ENCODE assay signal across 30 cellular contexts in genomic region chr13:54912367-54912766, GRCh38.
DNase-seq lines count a peak whose midpoint lies in the region; ATAC-seq, FAIRE-seq and TF ChIP-seq lines count a peak whose summit lies in the region.
"Had no signal": no experiment of that assay in that cellular context is flagged by ENCODE, and none has a peak within 500 bp of the region (broad histone marks: within the 10 kb centered on the region; RNA-seq: fewer than 3 reads in every experiment).

No MANE protein-coding gene starts in this region.

- H3K27me3 ChIP-seq in HepG2 (ENCODE audit: control insufficient read depth in 1 of 2, insufficient read depth in 2 of 2, low read length in 2 of 2) (no peaks in the 10 kb centered on the region), right lobe of liver (no peaks in the 10 kb centered on the region), H1 (replicated peaks in 1 of 4; ENCODE audit: control insufficient read depth in 3 of 4, extremely low read depth in 1 of 4, insufficient read depth in 3 of 4, low read length in 3 of 4) (no peaks in the 10 kb centered on the region)
- H3K27me3 ChIP-seq: BE2C; BLaER1; BLaER1 treated with 17β-estradiol and CSF1 and Interleukin-3, amounts not matched to agents 10 nM and 100 nM had no signal

- H3K18ac ChIP-seq in H1 (ENCODE audit: extremely low read depth, low read length), result no peak overlapping the region

- H3K36me3 ChIP-seq in HepG2 (replicated peaks in 1 of 2; ENCODE audit: control insufficient read depth in 1 of 2, insufficient read depth in 2 of 2, low read length in 2 of 2), result no peaks in the 10 kb centered on the region
- H3K36me3 ChIP-seq in right lobe of liver, result no peaks in the 10 kb centered on the region
- no peaks in the 10 kb centered on the region for H3K36me3 ChIP-seq in H1 (ENCODE audit: control insufficient read depth in 2 of 4, insufficient read depth in 4 of 4, low read length in 3 of 4)
- H3K36me3 ChIP-seq: BE2C; BLaER1; BLaER1 treated with 17β-estradiol and CSF1 and Interleukin-3, amounts not matched to agents 10 nM and 100 nM had no signal

- no peak overlapping the region for H2BK12ac ChIP-seq in H1 (ENCODE audit: low read depth, low read length)

- no peak overlapping the region for H2BK120ac ChIP-seq in H1 (replicated peaks; ENCODE audit: low read depth, low read length)

- CTCF ChIA-PET in HepG2 (lab: Yijun Ruan, JAX; ENCODE audit: low intra/inter-chr PET ratio, low total read pairs) (no interaction called here), H1 (lab: Charles Lee; ENCODE audit: partially characterized antibody) (no interaction called here)

- intact Hi-C loops in HepG2 (cut with micrococcal nuclease; ENCODE audit: unreplicated experiment) (no loop called here), right lobe of liver (cut with DNase I) (no loop called here)

- no peak overlapping the region for H3K23ac ChIP-seq in H1 (ENCODE audit: insufficient read length)

- H3K9me3 ChIP-seq in HepG2 (ENCODE audit: low read length) (peaks cover 80% of the 10 kb centered on the region), right lobe of liver (no peaks in the 10 kb centered on the region), H1 (ENCODE audit: insufficient read depth in 2 of 2, low read depth in 1 of 2, low read length in 1 of 2) (no peaks in the 10 kb centered on the region)
- H3K9me3 ChIP-seq: A549, BE2C, BLaER1, Caco-2 had no signal

- TF ChIP-seq RAD21 in HepG2 (CRISPR knock-in tag; IDR thresholded peaks at IDR 0.05), result no peak
- no peak for TF ChIP-seq RAD21 in H1 (IDR thresholded peaks at IDR 0.05 in 1 of 2, conservative IDR thresholded peaks at IDR 0.05 in 1 of 2; ENCODE audit: low read depth in 2 of 2, low read length in 2 of 2)

- TF ChIP-seq EP300 in HepG2 (IDR thresholded peaks at IDR 0.05; ENCODE audit: low read depth in 2 of 2, low read length in 2 of 2) (no peak), HepG2 (CRISPR knock-in tag; IDR thresholded peaks at IDR 0.05; ENCODE audit: borderline replicate concordance) (no peak), H1 (IDR thresholded peaks at IDR 0.05; ENCODE audit: borderline replicate concordance in 1 of 2, low read depth in 2 of 2, low read length in 2 of 2) (no peak)

- H4K8ac ChIP-seq in H1 (ENCODE audit: extremely low read depth, insufficient read depth, low read length), result no peak overlapping the region

- TF ChIP-seq POLR2A in HepG2 (IDR thresholded peaks at IDR 0.05; ENCODE audit: insufficient read depth in 1 of 2, low read depth in 2 of 2, low read length in 2 of 2) (no peak), right lobe of liver (IDR thresholded peaks at IDR 0.05) (no peak), H1 (IDR thresholded peaks at IDR 0.05; ENCODE audit: control extremely low read depth in 1 of 2, low read depth in 2 of 2, low read length in 2 of 2) (no peak)

- no peak overlapping the region for H3K4ac ChIP-seq in H1 (replicated peaks; ENCODE audit: insufficient read length, low read depth, low read length)

- no peaks in the 10 kb centered on the region for H3K79me1 ChIP-seq in H1 (ENCODE audit: low read depth, low read length)

- no peak for ATAC-seq in HepG2
- ATAC-seq in right lobe of liver, result no peak
- ATAC-seq in activated CD4-positive, CD25-positive, alpha-beta regulatory T cell treated with anti-CD3 and anti-CD28 coated beads, Interleukin-2, amount 50 U/mL, for 24 hours, result no peak
- ATAC-seq: A549; CD8-positive, alpha-beta T cell had no signal

- no peak overlapping the region for H3K27ac ChIP-seq in HepG2 (ENCODE audit: extremely low read length, insufficient read depth, low read length)
- no peak overlapping the region for H3K27ac ChIP-seq in right lobe of liver
- H3K27ac ChIP-seq in H1 (ENCODE audit: low read depth, low read length), result no peak overlapping the region
- H3K27ac ChIP-seq: 22Rv1; A549; BLaER1; BLaER1 treated with 17β-estradiol and CSF1 and Interleukin-3, amounts not matched to agents 10 nM and 100 nM; C4-2B had no signal

- no peak overlapping the region for H3K56ac ChIP-seq in H1 (replicated peaks; ENCODE audit: insufficient read length, low read depth, low read length)

- no peaks in the 10 kb centered on the region for H3K4me1 ChIP-seq in HepG2 (ENCODE audit: insufficient read depth, low read length)
- H3K4me1 ChIP-seq in right lobe of liver, result no peaks in the 10 kb centered on the region
- no peaks in the 10 kb centered on the region for H3K4me1 ChIP-seq in H1 (replicated peaks in 1 of 4; ENCODE audit: control insufficient read depth in 3 of 4, insufficient read depth in 4 of 4, low read length in 3 of 4)
- H3K4me1 ChIP-seq: A549; BE2C; BLaER1; BLaER1 treated with 17β-estradiol and CSF1 and Interleukin-3, amounts not matched to agents 10 nM and 100 nM; Caco-2 had no signal

- FAIRE-seq in HepG2 (lab: Jason Lieb, UNC) (no peak), H1 (lab: Jason Lieb, UNC) (no peak)
- FAIRE-seq: A204.1, A549, D721Med had no signal

- no peak overlapping the region for H2BK5ac ChIP-seq in H1 (ENCODE audit: low read depth, low read length)

- no peaks in the 10 kb centered on the region for H4K20me1 ChIP-seq in HepG2 (ENCODE audit: insufficient read depth, low read length)
- H4K20me1 ChIP-seq in H1 (replicated peaks in 1 of 2; ENCODE audit: control insufficient read depth in 1 of 2, insufficient read depth in 2 of 2, low read length in 2 of 2), result no peaks in the 10 kb centered on the region
- H4K20me1 ChIP-seq: BLaER1; BLaER1 treated with 17β-estradiol and CSF1 and Interleukin-3, amounts not matched to agents 10 nM and 100 nM had no signal

- H2AFZ ChIP-seq in HepG2 (ENCODE audit: low read length), result no peak overlapping the region
- H2AFZ ChIP-seq in H1 (ENCODE audit: low read length), result no peak overlapping the region

- H2AK5ac ChIP-seq in H1 (ENCODE audit: low read depth, low read length), result no peak overlapping the region

- POLR2A ChIA-PET in HepG2 (lab: Yijun Ruan, JAX), result no interaction called here
- POLR2A ChIA-PET in H1 (lab: Charles Lee; ENCODE audit: partially characterized antibody), result no interaction called here

- H4K5ac ChIP-seq in H1 (ENCODE audit: insufficient read length, low read depth, low read length), result no peak overlapping the region

- no peak overlapping the region for H2BK15ac ChIP-seq in H1 (ENCODE audit: low read length)

- 19% methylated on average over 3 of the region's 3 CpGs for WGBS in HepG2 (ENCODE audit: low lambda C conversion rate)
- WGBS in right lobe of liver (ENCODE audit: insufficient coverage, low coverage, low lambda C conversion rate, missing lambda C conversion rate), result 32% methylated on average over 2 of the region's 3 CpGs
- WGBS in H1 (ENCODE audit: extremely low coverage in 1 of 2, insufficient coverage in 1 of 2, insufficient read length in 1 of 2, insufficient replicate concordance in 2 of 2, low coverage in 1 of 2, low lambda C conversion rate in 2 of 2, missing lambda C conversion rate in 1 of 2), 2 experiments, result 88% methylated on average over 3 of the region's 3 CpGs; no CpG with 5 or more reads in 1 of the 2 experiments

- DNase-seq in HepG2 (ENCODE audit: low spot score) (no peak), right lobe of liver (no peak), H1 (ENCODE audit: low read depth in 1 of 2, low spot score in 2 of 2) (no peak)
- DNase-seq: 8988T; ACHN; AML-193; BE2C; C1 segment of cervical spinal cord; Caco-2; Calu3; CD4-positive, alpha-beta memory T cell; CD4-positive, alpha-beta T cell; CD4-positive, CD25-positive, alpha-beta regulatory T cell; CD8-positive, alpha-beta memory T cell; CD8-positive, alpha-beta T cell; COR-L47; DMS 273 treated with DMSO at 0.1 percent for 48 hours; DMS153; DMS79; DMS79 treated with DMSO at 0.1 percent for 48 hours; DND-41; EL had no signal

- no peaks in the 10 kb centered on the region for H3K23me2 ChIP-seq in H1 (ENCODE audit: low read depth, low read length)

- no peak overlapping the region for H3K9ac ChIP-seq in HepG2 (ENCODE audit: insufficient read depth, low read depth, low read length)
- no peak overlapping the region for H3K9ac ChIP-seq in H1 (replicated peaks in 1 of 4; ENCODE audit: extremely low read depth in 1 of 4, low read depth in 3 of 4, low read length in 3 of 4)
- H3K9ac ChIP-seq: BLaER1; BLaER1 treated with 17β-estradiol and CSF1 and Interleukin-3, amounts not matched to agents 10 nM and 100 nM had no signal

- TF ChIP-seq CTCF in HepG2 (CRISPR knock-in tag; IDR thresholded peaks at IDR 0.05) (no peak), right lobe of liver (IDR thresholded peaks at IDR 0.05) (no peak), H1 (IDR thresholded peaks at IDR 0.05; ENCODE audit: control extremely low read depth in 1 of 3, insufficient read depth in 1 of 3, low read depth in 1 of 3, low read length in 3 of 3) (no peak)

- no TSS peak for BruUV-seq in HepG2 (replicated peaks; lab: Mats Ljungman, UMichigan)

- H3K4me3 ChIP-seq in HepG2 (replicated peaks in 1 of 3; ENCODE audit: insufficient read depth in 1 of 3, low read depth in 2 of 3, low read length in 3 of 3) (no peak overlapping the region), right lobe of liver (no peak overlapping the region), H1 (ENCODE audit: extremely low read depth in 1 of 4, insufficient read depth in 2 of 4, low read depth in 3 of 4, low read length in 4 of 4) (no peak overlapping the region)
- H3K4me3 ChIP-seq: A549; BLaER1; BLaER1 treated with 17β-estradiol and CSF1 and Interleukin-3, amounts not matched to agents 10 nM and 100 nM had no signal

- in situ Hi-C loops in HepG2 (cut with HindIII; ENCODE audit: extremely low pct_ligation_motif_present, low pct_unique_long_range_greater_than_20kb), result no loop called here

- H3K4me2 ChIP-seq in HepG2 (ENCODE audit: low read depth, low read length) (no peak overlapping the region), H1 (ENCODE audit: insufficient read depth in 1 of 2, low read depth in 2 of 2, low read length in 2 of 2) (no peak overlapping the region)
- H3K4me2 ChIP-seq: A549; BLaER1; BLaER1 treated with 17β-estradiol and CSF1 and Interleukin-3, amounts not matched to agents 10 nM and 100 nM had no signal

- no peak overlapping the region for H3K14ac ChIP-seq in H1 (ENCODE audit: insufficient read length)

- H2BK20ac ChIP-seq in H1 (ENCODE audit: low read length), result no peak overlapping the region

- no peaks in the 10 kb centered on the region for H3K79me2 ChIP-seq in HepG2 (ENCODE audit: insufficient read depth, low read length)
- H3K79me2 ChIP-seq in H1 (ENCODE audit: control insufficient read depth in 1 of 2, insufficient read depth in 2 of 2, low read length in 2 of 2), result no peaks in the 10 kb centered on the region

- no peak overlapping the region for H4K91ac ChIP-seq in H1 (replicated peaks; ENCODE audit: insufficient read length, low read length)

TF ChIP-seq in HepG2, 621 proteins besides CTCF, POLR2A, EP300 and RAD21 (continues in another document):
- TF ChIP-seq MTA3 (CRISPR knock-in tag; IDR thresholded peaks at IDR 0.05), result no peak
- no peak for TF ChIP-seq SMAD1 (CRISPR knock-in tag; IDR thresholded peaks at IDR 0.05; ENCODE audit: borderline replicate concordance, low read depth)
- TF ChIP-seq U2AF2 (IDR thresholded peaks at IDR 0.05; ENCODE audit: low read depth, low read length), result no peak

TF ChIP-seq in H1, 55 proteins besides CTCF, POLR2A, EP300 and RAD21:
- TF ChIP-seq MAFK (IDR thresholded peaks at IDR 0.05; ENCODE audit: low read depth, low read length) (0 out of 2 replicates have a peak, but pooled peaks have one; percentile 15), CHD1 (IDR thresholded peaks at IDR 0.05; ENCODE audit: low read depth, low read length) (no peak)

Comparison
In these comparisons a context has a peak if more than half of its experiments do, and no peak if none do; other contexts are left out.
1. Of the 41 proteins assayed by ChIP-seq in both HepG2 and H1: peak only in HepG2: none; only in H1: none; in both: MAFK; in neither: 40.